ENCODE assay signal across 32 cellular contexts in the genomic region with DNA sequence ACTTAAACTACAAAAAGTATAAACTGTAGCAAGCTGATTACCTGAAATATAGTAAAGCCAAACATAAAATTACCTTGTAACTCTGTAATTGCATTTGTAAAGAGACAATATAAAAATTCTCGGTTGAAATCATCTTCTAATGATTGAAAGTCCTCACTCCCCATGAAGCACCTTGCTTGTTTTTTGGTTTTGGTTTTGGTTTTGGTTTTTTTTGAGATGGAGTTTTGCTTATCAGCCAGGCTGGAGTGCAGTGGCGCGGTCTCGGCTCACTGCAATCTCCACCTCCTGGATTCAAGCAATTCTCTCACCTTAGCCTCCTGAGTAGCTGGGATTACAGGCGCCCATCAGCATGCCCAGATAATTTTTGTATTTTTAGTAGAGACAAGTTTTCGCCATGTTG. TPM values are rescaled to one million over a fixed set of nuclear protein-coding genes. Genes with fewer than 3 reads are reported as not detected.
"Had no signal": no experiment of that assay in that cellular context is flagged by ENCODE, and none has a peak within 500 bp of the region (broad histone marks: within the 10 kb centered on the region; RNA-seq: fewer than 3 reads in every experiment).

No MANE protein-coding gene starts in this region.

- H3K4me1 Mint-ChIP-seq: activated CD4-positive, alpha-beta T cell treated with anti-CD3 and anti-CD28 coated beads for 36 hours; activated CD4-positive, alpha-beta T cell treated with anti-CD3 and anti-CD28 coated beads, Interleukin-2, amount 10 ng/mL, durations not matched to agents 24 days and 14 days; activated CD8-positive, alpha-beta memory T cell treated with anti-CD3 and anti-CD28 coated beads, Interleukin-2, amount 10 ng/mL, durations not matched to agents 7 days and 5 days; activated naive CD4-positive, alpha-beta T cell treated with anti-CD3 and anti-CD28 coated beads, Interleukin-2, amount 50 U/mL, for 24 hours; activated naive CD8-positive, alpha-beta T cell treated with anti-CD3 and anti-CD28 coated beads for 36 hours; activated naive CD8-positive, alpha-beta T cell treated with anti-CD3 and anti-CD28 coated beads, Interleukin-2, amount 50 U/mL, for 24 hours had no signal

- H3K27me3 Mint-ChIP-seq: activated CD8-positive, alpha-beta memory T cell treated with anti-CD3 and anti-CD28 coated beads, Interleukin-2, amount 10 ng/mL, durations not matched to agents 7 days and 5 days had no signal

- H3K9me3 ChIP-seq: body of pancreas, colonic mucosa, esophagus squamous epithelium had no signal

- H3K4me3 ChIP-seq: adrenal gland, body of pancreas, breast epithelium, cardiac muscle cell, colonic mucosa, esophagus squamous epithelium had no signal

- H3K27ac ChIP-seq: adrenal gland, body of pancreas, breast epithelium, colonic mucosa, epithelial cell of prostate, esophagus squamous epithelium had no signal

- H3K36me3 Mint-ChIP-seq: activated CD4-positive, alpha-beta memory T cell treated with anti-CD3 and anti-CD28 coated beads for 36 hours; activated CD8-positive, alpha-beta memory T cell treated with anti-CD3 and anti-CD28 coated beads, Interleukin-2, amount 10 ng/mL, durations not matched to agents 7 days and 5 days; activated naive CD8-positive, alpha-beta T cell treated with anti-CD3 and anti-CD28 coated beads for 36 hours had no signal

- ATAC-seq: activated CD4-positive, alpha-beta T cell treated with anti-CD3 and anti-CD28 coated beads for 36 hours; activated CD8-positive, alpha-beta memory T cell treated with anti-CD3 and anti-CD28 coated beads, Interleukin-2, amount 10 ng/mL, durations not matched to agents 7 days and 5 days; activated CD8-positive, alpha-beta T cell treated with anti-CD3 and anti-CD28 coated beads, Interleukin-2, amount 10 ng/mL, durations not matched to agents 7 days and 5 days; activated naive CD8-positive, alpha-beta T cell treated with anti-CD3 and anti-CD28 coated beads, Interleukin-2, amount 50 U/mL, for 24 hours; body of pancreas had no signal

- H3K4me3 Mint-ChIP-seq: activated CD4-positive, alpha-beta memory T cell treated with anti-CD3 and anti-CD28 coated beads for 36 hours; activated CD4-positive, alpha-beta T cell treated with anti-CD3 and anti-CD28 coated beads for 36 hours; activated CD4-positive, alpha-beta T cell treated with anti-CD3 and anti-CD28 coated beads, Interleukin-2, amount 10 ng/mL, durations not matched to agents 24 days and 14 days; activated CD8-positive, alpha-beta memory T cell treated with anti-CD3 and anti-CD28 coated beads, Interleukin-2, amount 10 ng/mL, durations not matched to agents 7 days and 5 days; activated CD8-positive, alpha-beta T cell treated with anti-CD3 and anti-CD28 coated beads, Interleukin-2, amount 10 ng/mL, durations not matched to agents 7 days and 5 days; activated naive CD4-positive, alpha-beta T cell treated with anti-CD3 and anti-CD28 coated beads for 36 hours; activated naive CD4-positive, alpha-beta T cell treated with anti-CD3 and anti-CD28 coated beads, Interleukin-2, amount 50 U/mL, for 24 hours; activated naive CD8-positive, alpha-beta T cell treated with anti-CD3 and anti-CD28 coated beads for 36 hours; activated naive CD8-positive, alpha-beta T cell treated with anti-CD3 and anti-CD28 coated beads, Interleukin-2, amount 50 U/mL, for 24 hours; activated T-helper 1 cell treated with anti-CD3 and anti-CD28 coated beads, Interleukin-12 subunit alpha, Interleukin-12 subunit beta, Interleukin-2, Interleukin-4 antibody, amounts not matched to agents 30 ng/mL and 10 ng/mL and 1 ng/mL, durations not matched to agents 14 hours and 24 hours and 36 hours had no signal

- H3K4me1 ChIP-seq: adrenal gland, body of pancreas, breast epithelium, colonic mucosa, esophagus squamous epithelium had no signal

- H3K36me3 ChIP-seq: adrenal gland, breast epithelium, cardiac muscle cell, colonic mucosa, esophagus squamous epithelium had no signal

- H3K27ac Mint-ChIP-seq: activated CD4-positive, alpha-beta memory T cell treated with anti-CD3 and anti-CD28 coated beads for 36 hours; activated CD4-positive, alpha-beta T cell treated with anti-CD3 and anti-CD28 coated beads for 36 hours; activated CD4-positive, alpha-beta T cell treated with anti-CD3 and anti-CD28 coated beads, Interleukin-2, amount 10 ng/mL, durations not matched to agents 24 days and 14 days; activated CD8-positive, alpha-beta memory T cell treated with anti-CD3 and anti-CD28 coated beads, Interleukin-2, amount 10 ng/mL, durations not matched to agents 7 days and 5 days; activated CD8-positive, alpha-beta T cell treated with anti-CD3 and anti-CD28 coated beads, Interleukin-2, amount 10 ng/mL, durations not matched to agents 7 days and 5 days; activated naive CD4-positive, alpha-beta T cell treated with anti-CD3 and anti-CD28 coated beads for 36 hours; activated naive CD4-positive, alpha-beta T cell treated with anti-CD3 and anti-CD28 coated beads, Interleukin-2, amount 50 U/mL, for 24 hours; activated naive CD8-positive, alpha-beta T cell treated with anti-CD3 and anti-CD28 coated beads for 36 hours; activated naive CD8-positive, alpha-beta T cell treated with anti-CD3 and anti-CD28 coated beads, Interleukin-2, amount 50 U/mL, for 24 hours; activated T-helper 1 cell treated with anti-CD3 and anti-CD28 coated beads, Interleukin-12 subunit alpha, Interleukin-12 subunit beta, Interleukin-2, Interleukin-4 antibody, amounts not matched to agents 30 ng/mL and 10 ng/mL and 1 ng/mL, durations not matched to agents 14 hours and 24 hours and 36 hours; activated T-helper 2 cell treated with anti-CD3 and anti-CD28 coated beads, Interferon-gamma antibody, Interleukin-2, Interleukin-4, amounts not matched to agents 10 μg/mL and 5 μg/mL and 100 μg/mL, durations not matched to agents 14 hours and 24 hours and 36 hours had no signal

- DNase-seq: activated CD4-positive, alpha-beta memory T cell treated with anti-CD3 and anti-CD28 coated beads for 36 hours; activated CD4-positive, alpha-beta T cell treated with anti-CD3 and anti-CD28 coated beads for 36 hours; activated CD4-positive, alpha-beta T cell treated with anti-CD3 and anti-CD28 coated beads, Interleukin-2, amount 10 ng/mL, durations not matched to agents 24 days and 14 days; activated CD4-positive, CD25-positive, alpha-beta regulatory T cell; activated CD4-positive, CD25-positive, alpha-beta regulatory T cell treated with anti-CD3 and anti-CD28 coated beads, Interleukin-2, amount 50 U/mL, for 72 hours; activated CD8-positive, alpha-beta memory T cell treated with anti-CD3 and anti-CD28 coated beads, Interleukin-2, amount 10 ng/mL, durations not matched to agents 7 days and 5 days; activated CD8-positive, alpha-beta memory T cell treated with anti-CD3 and anti-CD28 coated beads, Interleukin-2, amount 50 U/mL, for 4 hours; activated CD8-positive, alpha-beta T cell treated with anti-CD3 and anti-CD28 coated beads, Interleukin-2, amount 10 ng/mL, durations not matched to agents 7 days and 5 days; activated effector memory CD4-positive, alpha-beta T cell treated with anti-CD3 and anti-CD28 coated beads, Interleukin-2, amount 50 U/mL, for 16 hours; activated naive CD4-positive, alpha-beta T cell treated with anti-CD3 and anti-CD28 coated beads for 36 hours; activated naive CD8-positive, alpha-beta T cell treated with anti-CD3 and anti-CD28 coated beads for 36 hours; activated naive CD8-positive, alpha-beta T cell treated with anti-CD3 and anti-CD28 coated beads, Interleukin-2, amount 50 U/mL, for 24 hours; activated T-cell treated with anti-CD3 and anti-CD28 coated beads, Interleukin-2, amount 50 U/mL, for 1 hour; activated T-cell treated with anti-CD3 and anti-CD28 coated beads, Interleukin-2, amount 50 U/mL, for 48 hours; adrenal gland; amygdala; aorta; body of pancreas; central memory CD4-positive, alpha-beta T cell; cerebellar nuclear complex; colonic mucosa; effector CD8-positive, alpha-beta T cell; esophagus squamous epithelium; head of caudate nucleus; T-helper 2 cell had no signal

- H3K27me3 ChIP-seq: adrenal gland, body of pancreas, breast epithelium, cardiac muscle cell, colonic mucosa had no signal

- H3K9me3 Mint-ChIP-seq: activated CD4-positive, alpha-beta memory T cell treated with anti-CD3 and anti-CD28 coated beads for 36 hours; activated CD4-positive, alpha-beta T cell treated with anti-CD3 and anti-CD28 coated beads, Interleukin-2, amount 10 ng/mL, durations not matched to agents 24 days and 14 days; activated T-helper 1 cell treated with anti-CD3 and anti-CD28 coated beads, Interleukin-12 subunit alpha, Interleukin-12 subunit beta, Interleukin-2, Interleukin-4 antibody, amounts not matched to agents 30 ng/mL and 10 ng/mL and 1 ng/mL, durations not matched to agents 14 hours and 24 hours and 36 hours; activated T-helper 2 cell treated with anti-CD3 and anti-CD28 coated beads, Interferon-gamma antibody, Interleukin-2, Interleukin-4, amounts not matched to agents 10 μg/mL and 5 μg/mL and 100 μg/mL, durations not matched to agents 14 hours and 24 hours and 36 hours had no signal

RNA-seq across cellular contexts. Expression of gene GPR37, which starts 33.9 kb away (rescaled TPM):
- total RNA-seq: activated CD4-positive, alpha-beta T cell treated with anti-CD3 and anti-CD28 coated beads for 36 hours; activated CD4-positive, alpha-beta T cell treated with anti-CD3 and anti-CD28 coated beads, Interleukin-2, amount 10 ng/mL, durations not matched to agents 24 days and 14 days; activated CD8-positive, alpha-beta memory T cell treated with anti-CD3 and anti-CD28 coated beads for 36 hours; activated CD8-positive, alpha-beta memory T cell treated with anti-CD3 and anti-CD28 coated beads, Interleukin-2, amount 10 ng/mL, durations not matched to agents 7 days and 5 days; activated CD8-positive, alpha-beta T cell treated with anti-CD3 and anti-CD28 coated beads, Interleukin-2, amount 10 ng/mL, durations not matched to agents 7 days and 5 days; activated naive CD4-positive, alpha-beta T cell treated with anti-CD3 and anti-CD28 coated beads for 36 hours; activated naive CD8-positive, alpha-beta T cell treated with anti-CD3 and anti-CD28 coated beads for 36 hours; activated T-helper 1 cell treated with anti-CD3 and anti-CD28 coated beads, Interleukin-12 subunit alpha, Interleukin-12 subunit beta, Interleukin-2, Interleukin-4 antibody, amounts not matched to agents 30 ng/mL and 10 ng/mL and 1 ng/mL, durations not matched to agents 14 hours and 24 hours and 36 hours; activated T-helper 2 cell treated with anti-CD3 and anti-CD28 coated beads, Interferon-gamma antibody, Interleukin-2, Interleukin-4, amounts not matched to agents 10 μg/mL and 5 μg/mL and 100 μg/mL, durations not matched to agents 14 hours and 24 hours and 36 hours had no signal
